Comparison of ENCODE assay signal across 10 cellular contexts in the genomic region with DNA sequence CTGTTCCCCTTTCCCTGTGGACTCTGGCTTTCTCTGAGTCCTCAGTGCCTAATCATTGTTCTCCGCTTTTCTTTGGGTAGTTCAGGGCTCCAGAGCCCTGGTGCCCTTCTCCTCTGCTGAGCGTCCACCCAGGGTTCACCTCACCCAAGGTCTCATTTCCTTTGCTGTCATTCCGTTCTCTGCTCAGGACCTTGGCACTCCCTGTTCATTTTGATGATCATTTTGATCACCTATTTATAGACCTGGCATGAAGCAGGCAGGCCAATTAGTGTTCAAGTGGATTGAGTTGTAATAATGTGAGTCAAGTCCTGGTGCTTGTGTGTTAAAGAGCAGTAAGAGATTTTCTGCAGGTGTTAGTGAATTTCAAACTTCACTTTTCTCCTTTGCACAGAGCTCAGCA. TPM values are rescaled to one million over a fixed set of nuclear protein-coding genes. Genes with fewer than 3 reads are reported as not detected.
DNase-seq lines count a peak whose midpoint lies in the region; ATAC-seq, FAIRE-seq and TF ChIP-seq lines count a peak whose summit lies in the region.
"Had no signal": no experiment of that assay in that cellular context is flagged by ENCODE, and none has a peak within 500 bp of the region (broad histone marks: within the 10 kb centered on the region; RNA-seq: fewer than 3 reads in every experiment).

No MANE protein-coding gene starts in this region.

- H3K9me3 Mint-ChIP-seq in astrocyte (ENCODE audit: unreplicated experiment), result no peaks in the 10 kb centered on the region

- no peak for TF ChIP-seq POLR2A in suprapubic skin (IDR thresholded peaks at IDR 0.05)

- H3K4me1 Mint-ChIP-seq in astrocyte (ENCODE audit: low read depth, unreplicated experiment), result peaks cover 53% of the 10 kb centered on the region

- ATAC-seq in thoracic aorta (ENCODE audit: insufficient number of reproducible peaks, low FRiP score, low read depth), result no peak

- H3K9me3 ChIP-seq in astrocyte (ENCODE audit: insufficient read depth, low read depth, low read length) (no peaks in the 10 kb centered on the region), thoracic aorta (no peaks in the 10 kb centered on the region), suprapubic skin (no peaks in the 10 kb centered on the region)

- peak overlapping the region; percentile 100 for H3K9ac ChIP-seq in astrocyte (ENCODE audit: low read length)

- H3K4me3 ChIP-seq in astrocyte (ENCODE audit: insufficient read depth, low read depth, low read length) (peak overlapping the region; percentile 94), thoracic aorta (peak overlapping the region; percentile 97), suprapubic skin (no peak overlapping the region)

- H3K4me3 Mint-ChIP-seq in astrocyte (ENCODE audit: unreplicated experiment), result peak overlapping the region; percentile 92

- H3K27me3 ChIP-seq in astrocyte (ENCODE audit: insufficient read depth, low read length), result no peaks in the 10 kb centered on the region
- no peaks in the 10 kb centered on the region for H3K27me3 ChIP-seq in thoracic aorta (replicated peaks; ENCODE audit: insufficient read depth)
- no peaks in the 10 kb centered on the region for H3K27me3 ChIP-seq in suprapubic skin

- H3K36me3 ChIP-seq in astrocyte (ENCODE audit: insufficient read depth, low read length) (no peaks in the 10 kb centered on the region), thoracic aorta (no peaks in the 10 kb centered on the region), suprapubic skin (no peaks in the 10 kb centered on the region)

- H2AFZ ChIP-seq in astrocyte (ENCODE audit: low read depth, low read length), result no peak overlapping the region

- H3K4me1 ChIP-seq in astrocyte (ENCODE audit: insufficient read depth, low read length) (peaks cover 57% of the 10 kb centered on the region), thoracic aorta (ENCODE audit: control insufficient read depth in 1 of 2, low read depth in 2 of 2) (peaks cover 40 to 63% of the 10 kb centered on the region in 2 donors), suprapubic skin (peaks cover 53% of the 10 kb centered on the region)

- H3K4me2 ChIP-seq in astrocyte (ENCODE audit: low read length), result peak overlapping the region; percentile 91

- no peaks in the 10 kb centered on the region for H3K36me3 Mint-ChIP-seq in astrocyte (ENCODE audit: low read depth, unreplicated experiment)

- no peak for TF ChIP-seq EP300 in suprapubic skin (IDR thresholded peaks at IDR 0.05)

- H3K27ac ChIP-seq in astrocyte (ENCODE audit: low read depth, low read length), result peak overlapping the region; percentile 98
- peak overlapping the region; percentile 90 to 99 for H3K27ac ChIP-seq in thoracic aorta
- no peak overlapping the region for H3K27ac ChIP-seq in suprapubic skin

- TF ChIP-seq CTCF in astrocyte (IDR thresholded peaks at IDR 0.05; ENCODE audit: insufficient read depth, low read depth, low read length) (no peak), thoracic aorta (IDR thresholded peaks at IDR 0.05) (no peak), suprapubic skin (IDR thresholded peaks at IDR 0.05) (no peak)

- H4K20me1 ChIP-seq in astrocyte (ENCODE audit: insufficient read depth, low read length), result peaks cover 68% of the 10 kb centered on the region

- DNase-seq in NCI-H524 (lab: John Stamatoyannopoulos, UW) (peak; percentile 13 to 47), NCI-H524 treated with DMSO at 0.1 percent for 48 hours (lab: John Stamatoyannopoulos, UW) (no peak), astrocyte (ENCODE audit: low read depth) (no peak), kidney tubule cell (ENCODE audit: low spot score) (peak; percentile 45), thoracic aorta (ENCODE audit: low spot score) (no peak), HuH-7 (ENCODE audit: low spot score) (no peak), suprapubic skin (ENCODE audit: low spot score in 2 of 2) (no peak), dedifferentiated amniotic fluid mesenchymal stem cell (ENCODE audit: extremely low spot score) (no peak)
- DNase-seq: T-helper 1 cell had no signal

- FAIRE-seq in astrocyte (lab: Jason Lieb, UNC), result no peak
- FAIRE-seq: A204.1 had no signal

- WGBS in suprapubic skin, result 74% methylated on average over 3 of the region's 3 CpGs

- peak overlapping the region; percentile 98 for H3K27ac Mint-ChIP-seq in astrocyte (ENCODE audit: unreplicated experiment)

- H3K27me3 Mint-ChIP-seq in astrocyte (ENCODE audit: low read depth, unreplicated experiment), result no peaks in the 10 kb centered on the region

- peaks cover 93% of the 10 kb centered on the region for H3K79me2 ChIP-seq in astrocyte (ENCODE audit: insufficient read depth, low read length)

RNA-seq across cellular contexts. Expression of a gene that starts 3.6 kb away (rescaled TPM):
- total RNA-seq in astrocyte (291 and 347 TPM in 2 replicates), thoracic aorta (100 to 1,000 TPM; 219 to 300 TPM), suprapubic skin (100 to 1,000 TPM in 1 of 4 donors, 10 to 100 TPM in 3; 62.7 to 159 (median 70.4) TPM)

Comparison
In these comparisons a context has a peak if more than half of its experiments do, and no peak if none do; other contexts are left out.
1. DNase-seq: peak in NCI-H524 (2 of 2) and kidney tubule cell (single experiment); none in NCI-H524 treated with DMSO at 0.1 percent for 48 hours (single experiment), astrocyte (single experiment), thoracic aorta (single experiment), HuH-7 (single experiment), suprapubic skin (0 of 2) and dedifferentiated amniotic fluid mesenchymal stem cell (single experiment).